14 cellular contexts compared by ENCODE assay signal in genomic region chr19:54418930-54419800, GRCh38. TPM values are rescaled to one million over a fixed set of nuclear protein-coding genes. Genes with fewer than 3 reads are reported as not detected.
DNase-seq lines count a peak whose midpoint lies in the region; ATAC-seq, FAIRE-seq and TF ChIP-seq lines count a peak whose summit lies in the region.
"Had no signal": no experiment of that assay in that cellular context is flagged by ENCODE, and none has a peak within 500 bp of the region (broad histone marks: within the 10 kb centered on the region; RNA-seq: fewer than 3 reads in every experiment).

No MANE protein-coding gene starts in this region.

- H3K9ac ChIP-seq in BLaER1 (peak overlapping the region; percentile 34; the same call in 1 of the 2 replicates), HUES64 (ENCODE audit: low read depth, low read length) (no peak overlapping the region)

- H3K27me3 Mint-ChIP-seq in endothelial cell (ENCODE audit: unreplicated experiment) (peaks cover 13% of the 10 kb centered on the region), chondrocyte (ENCODE audit: low read depth) (peaks cover 33% of the 10 kb centered on the region)

- no peak overlapping the region for H2AFZ ChIP-seq in PC-9

- no peak for FAIRE-seq in pancreas (lab: Jason Lieb, UNC)

- TF ChIP-seq CTCF in endothelial cell (IDR thresholded peaks at IDR 0.05; ENCODE audit: unreplicated experiment) (no peak), pancreas (IDR thresholded peaks at IDR 0.05) (no peak), PC-9 (conservative IDR thresholded peaks at IDR 0.05) (no peak), chondrocyte (IDR thresholded peaks at IDR 0.05) (no peak)

- DNase-seq in endothelial cell (ENCODE audit: low spot score) (no peak), pancreas (no peak), NOMO-1 treated with dmso at 0.1 percent for 144 hours (lab: John Stamatoyannopoulos, UW; ENCODE audit: unreplicated experiment) (no peak), PC-9 (no peak), cerebellar nuclear complex (lab: John Stamatoyannopoulos, UW) (no peak), chondrocyte (ENCODE audit: low spot score) (no peak)
- DNase-seq: activated CD4-positive, alpha-beta T cell treated with anti-CD3 and anti-CD28 coated beads, Interleukin-2, amount 50 U/mL, for 1 hour; activated gamma-delta T cell; COR-L47; NCI-H2029; stimulated activated naive CD8-positive, alpha-beta T cell treated with anti-CD3 and anti-CD28 coated beads, Interleukin-15, Interleukin-2, amounts not matched to agents 100 U/mL and 50 U/mL, for 24 hours had no signal

- H3K9me3 Mint-ChIP-seq in endothelial cell (ENCODE audit: unreplicated experiment) (peaks cover 8% of the 10 kb centered on the region), chondrocyte (ENCODE audit: low read depth) (peaks cover 1% of the 10 kb centered on the region)

- intact Hi-C loops in pancreas (cut with DNase I) (no loop called here), PC-9 (cut with micrococcal nuclease; ENCODE audit: unreplicated experiment) (no loop called here)

- H3K27ac Mint-ChIP-seq in endothelial cell (ENCODE audit: unreplicated experiment) = peak overlapping the region; percentile 48
- no peak overlapping the region for H3K27ac Mint-ChIP-seq in chondrocyte (ENCODE audit: unreplicated experiment)

- H3K9me2 ChIP-seq in PC-9 (ENCODE audit: insufficient read depth) = no peaks in the 10 kb centered on the region

- peaks cover 14% of the 10 kb centered on the region for H3K36me3 Mint-ChIP-seq in endothelial cell (ENCODE audit: low read depth, unreplicated experiment)
- H3K36me3 Mint-ChIP-seq in chondrocyte (ENCODE audit: low read depth) = peaks cover 3% of the 10 kb centered on the region

- no peaks in the 10 kb centered on the region for H4K20me1 ChIP-seq in BLaER1
- H4K20me1 ChIP-seq in PC-9 (ENCODE audit: insufficient read depth) = no peaks in the 10 kb centered on the region

- H3K4me1 ChIP-seq in BLaER1 (peaks cover 71% of the 10 kb centered on the region), HUES64 (ENCODE audit: insufficient read depth, low read length) (peaks cover 30% of the 10 kb centered on the region), pancreas (no peaks in the 10 kb centered on the region), PC-9 (replicated peaks; ENCODE audit: insufficient read depth) (no peaks in the 10 kb centered on the region)

- H3K4me2 ChIP-seq in BLaER1 (peak overlapping the region; percentile 96), PC-9 (no peak overlapping the region)

- H3K4me1 Mint-ChIP-seq in endothelial cell (ENCODE audit: unreplicated experiment) (peaks cover 19% of the 10 kb centered on the region), chondrocyte (ENCODE audit: low read depth) (peaks cover 8% of the 10 kb centered on the region)

- H3K79me2 ChIP-seq in PC-9 (ENCODE audit: low read depth) = no peaks in the 10 kb centered on the region

- WGBS in HUES64 = 81% methylated on average over 26 of the region's 26 CpGs
- 62% methylated on average over 25 to 26 of the region's 26 CpGs for WGBS in pancreas, 2 donors

- peaks cover 22% of the 10 kb centered on the region for H3K27me3 ChIP-seq in BLaER1
- H3K27me3 ChIP-seq in HUES64 (ENCODE audit: insufficient read depth, low read length) = peaks cover 27% of the 10 kb centered on the region
- H3K27me3 ChIP-seq in pancreas = peaks cover 0 to 9% (median 3%) of the 10 kb centered on the region in 4 donors
- H3K27me3 ChIP-seq in PC-9 (ENCODE audit: insufficient read depth, low read depth) = peaks cover 65% of the 10 kb centered on the region

- 0 out of 2 replicates have a peak, but pooled peaks cover under 1% of the 10 kb centered on the region for H3K36me3 ChIP-seq in BLaER1
- H3K36me3 ChIP-seq in HUES64 (ENCODE audit: insufficient read depth, low read length) = peaks cover 8% of the 10 kb centered on the region; the same call in 1 of the 2 replicates
- H3K36me3 ChIP-seq in pancreas = no peaks in the 10 kb centered on the region
- H3K36me3 ChIP-seq in PC-9 (ENCODE audit: low read depth) = no peaks in the 10 kb centered on the region
- H3K36me3 ChIP-seq: neutrophil had no signal

- no peak overlapping the region for H3K4me3 ChIP-seq in BLaER1
- H3K4me3 ChIP-seq in HUES64 (ENCODE audit: low read length) = no peak overlapping the region
- no peak overlapping the region for H3K4me3 ChIP-seq in pancreas
- no peak overlapping the region for H3K4me3 ChIP-seq in PC-9

- ATAC-seq in pancreas = no peak

- H3K4me3 Mint-ChIP-seq in endothelial cell (ENCODE audit: unreplicated experiment) (peak overlapping the region; percentile 69), chondrocyte (ENCODE audit: unreplicated experiment) (no peak overlapping the region)

- peaks cover 8% of the 10 kb centered on the region; the same call in 1 of the 2 replicates for H3F3A ChIP-seq in PC-9 (ENCODE audit: insufficient read depth, low read depth)

- no TSS peak for BruUV-seq in PC-9 (replicated peaks; lab: Mats Ljungman, UMichigan)

- peak overlapping the region; percentile 84 for H3K27ac ChIP-seq in BLaER1
- H3K27ac ChIP-seq in HUES64 (ENCODE audit: low read depth, low read length) = peak overlapping the region; percentile 99
- peak overlapping the region in 3 of 4 donors; percentile 66 to 76 (median 76) for H3K27ac ChIP-seq in pancreas
- no peak overlapping the region for H3K27ac ChIP-seq in PC-9
- H3K27ac ChIP-seq: neutrophil had no signal

- CTCF ChIA-PET in PC-9 (lab: Charles Lee) = interaction anchor here (0.5 kb wide), 1 partner anchor 740 kb away, joined by 4 read pairs; no protein-coding TSS in a partner anchor

- POLR2A ChIA-PET in PC-9 (lab: Charles Lee; ENCODE audit: unreplicated experiment) = no interaction called here

- H3K9me3 ChIP-seq in BLaER1 (no peaks in the 10 kb centered on the region), HUES64 (ENCODE audit: insufficient read depth, low read depth, low read length) (peaks cover 5% of the 10 kb centered on the region), pancreas (no peaks in the 10 kb centered on the region), PC-9 (ENCODE audit: insufficient read depth, low read depth) (no peaks in the 10 kb centered on the region)
- H3K9me3 ChIP-seq: neutrophil had no signal

RNA-seq across cellular contexts. Expression of gene TTYH1, which starts 3.9 kb away (rescaled TPM):
- polyA plus RNA-seq in HUES64 (2013, experiment 1 of 2) = 33.4 TPM
- 48.4 TPM for polyA plus RNA-seq in HUES64 (2013, experiment 2 of 2)
- total RNA-seq in endothelial cell (ENCODE audit: unreplicated experiment) (10.4 TPM), pancreas (10 to 100 TPM; 20.8 to 38.1 (median 24.6) TPM), PC-9 (2021) (1.6 and 2.4 TPM in 2 replicates), chondrocyte (0.49 TPM in 1 of 3 replicates, not detected in the others)
- 10 to 100 TPM; 40.0 to 78.0 TPM for polyA plus RNA-seq in pancreas

RNA-seq across cellular contexts. Expression of gene LENG8, which starts 29.8 kb away (rescaled TPM):
- 50.6 TPM for polyA plus RNA-seq in HUES64 (2013, experiment 1 of 2)
- polyA plus RNA-seq in HUES64 (2013, experiment 2 of 2) = 50.8 TPM
- total RNA-seq in endothelial cell (ENCODE audit: unreplicated experiment) (162 TPM), pancreas (100 to 1,000 TPM in 4 of 6 donors, 10 to 100 TPM in 2; 64.8 to 173 (median 129) TPM), PC-9 (2021) (274 and 279 TPM in 2 replicates), chondrocyte (110 to 166 TPM (median 116 TPM) in 3 replicates)
- polyA plus RNA-seq in pancreas = 100 to 1,000 TPM; 313 to 657 TPM

RNA-seq across cellular contexts. Expression of gene LENG9, which starts 44.4 kb away (rescaled TPM):
- polyA plus RNA-seq in HUES64 (2013, experiment 1 of 2) = 0.60 TPM
- 0.51 TPM for polyA plus RNA-seq in HUES64 (2013, experiment 2 of 2)
- total RNA-seq in endothelial cell (ENCODE audit: unreplicated experiment) (3.4 TPM), pancreas (10 to 100 TPM in 5 of 6 donors, 1 to 10 TPM in 1; 8.6 to 23.4 (median 16.9) TPM), PC-9 (2021) (7.0 and 8.9 TPM in 2 replicates), chondrocyte (10.2 to 14.8 TPM (median 13.2 TPM) in 3 replicates)
- 10 to 100 TPM in 1 of 2 donors, 1 to 10 TPM in 1; 4.2 to 12.1 TPM for polyA plus RNA-seq in pancreas

RNA-seq across cellular contexts. Expression of gene CDC42EP5, which starts 53.9 kb away (rescaled TPM):
- 1.2 TPM for polyA plus RNA-seq in HUES64 (2013, experiment 1 of 2)
- 2.9 TPM for polyA plus RNA-seq in HUES64 (2013, experiment 2 of 2)
- 21.4 TPM for total RNA-seq in endothelial cell (ENCODE audit: unreplicated experiment)
- total RNA-seq in pancreas = 10 to 100 TPM in 4 of 6 donors, 1 to 10 TPM in 2; 8.2 to 48.0 (median 20.4) TPM
- polyA plus RNA-seq in pancreas = 10 to 100 TPM in 1 of 2 donors, 1 to 10 TPM in 1; 7.5 to 15.1 TPM
- total RNA-seq in PC-9 (2021) = 25.1 and 48.5 TPM in 2 replicates
- 62.9 to 66.4 TPM (median 66.4 TPM) in 3 replicates for total RNA-seq in chondrocyte

RNA-seq across cellular contexts. Expression of gene LAIR1, which starts 54.4 kb away (rescaled TPM):
- not detected for polyA plus RNA-seq in HUES64 (2013, experiment 1 of 2)
- polyA plus RNA-seq in HUES64 (2013, experiment 2 of 2) = not detected
- 2.1 TPM for total RNA-seq in endothelial cell (ENCODE audit: unreplicated experiment)
- 10 to 100 TPM in 2 of 6 donors, 1 to 10 TPM in 3, under 1 TPM in 1; 0.69 to 33.1 (median 4.8) TPM for total RNA-seq in pancreas
- 1 to 10 TPM; 1.7 to 3.1 TPM for polyA plus RNA-seq in pancreas
- not detected in 2 replicates for total RNA-seq in PC-9 (2021)
- total RNA-seq in chondrocyte = not detected in 3 replicates
